ENCODE assay signal across 8 cellular contexts in the genomic region with DNA sequence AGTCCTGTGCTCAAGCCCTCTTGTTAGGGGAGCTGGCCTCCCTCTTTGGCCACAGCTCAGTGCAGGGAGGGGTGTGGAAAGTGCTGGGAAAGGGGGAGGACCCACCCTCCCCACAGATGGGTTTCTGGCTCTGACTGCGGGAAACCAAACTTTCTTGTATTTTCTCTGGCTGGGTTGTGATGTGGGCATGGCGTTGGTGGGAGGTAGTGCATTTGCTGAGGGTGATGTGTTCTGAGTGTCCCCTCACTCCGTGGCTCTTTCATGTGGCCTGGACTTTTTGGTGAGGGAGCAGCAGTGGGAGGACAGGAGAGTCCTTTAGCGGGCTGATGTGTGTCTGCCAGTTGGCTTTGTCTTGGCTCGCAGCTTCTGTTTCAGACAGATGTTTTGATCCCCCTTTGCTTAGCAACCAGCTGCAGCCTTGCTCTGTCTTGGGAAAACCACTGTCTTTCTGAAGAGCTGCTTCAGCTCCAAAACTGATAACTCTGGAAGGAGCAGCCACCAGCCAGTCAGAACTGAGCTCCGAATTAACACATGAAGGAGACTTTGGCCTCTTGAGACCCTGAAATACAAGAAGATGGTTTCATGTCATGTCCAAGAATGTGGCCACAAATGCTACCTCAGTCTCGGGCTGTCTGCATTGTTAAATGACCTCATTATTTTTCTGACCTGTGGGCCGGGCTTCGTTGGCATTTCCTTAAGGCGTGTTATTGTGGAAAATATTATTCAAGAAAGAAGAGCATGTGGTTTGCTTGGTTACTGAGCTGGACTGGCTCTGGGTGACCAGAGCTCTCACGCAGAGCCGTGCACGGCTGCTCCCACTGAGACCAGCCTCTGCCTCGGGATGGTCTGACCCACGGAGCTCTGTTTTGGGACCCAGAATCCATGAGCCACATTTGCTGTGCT. TPM values are rescaled to one million over a fixed set of nuclear protein-coding genes. Genes with fewer than 3 reads are reported as not detected.
DNase-seq lines count a peak whose midpoint lies in the region; ATAC-seq and TF ChIP-seq lines count a peak whose summit lies in the region.

No MANE protein-coding gene starts in this region.

- peak; percentile 30 for TF ChIP-seq POLR2A in transverse colon (IDR thresholded peaks at IDR 0.05)

- H3K4me1 ChIP-seq in BLaER1 (peaks cover 29% of the 10 kb centered on the region), transverse colon (peaks cover 28 to 56% (median 42%) of the 10 kb centered on the region in 4 donors)

- in situ Hi-C loops in transverse colon (cut with MboI; ENCODE audit: low pct_ligation_motif_present in 1 of 4, low pct_unique_long_range_greater_than_20kb in 1 of 4, low sequenced_read_pairs in 3 of 4) = no loop called here

- no peaks in the 10 kb centered on the region for H4K20me1 ChIP-seq in BLaER1

- H3K9me3 Mint-ChIP-seq in dendritic cell treated with granulocyte-macrophage colony-stimulating factor and Interleukin-4, amounts not matched to agents 40 ng/mL and 50 ng/mL, for 4 days = peaks cover 7% of the 10 kb centered on the region

- WGBS in transverse colon (ENCODE audit: low coverage in 1 of 2), 2 donors = 40 to 44% methylated on average over 2 to 15 of the region's 15 CpGs

- no peak for TF ChIP-seq EP300 in transverse colon (IDR thresholded peaks at IDR 0.05; ENCODE audit: low read depth)

- no peak overlapping the region for H3K4me3 ChIP-seq in BLaER1
- H3K4me3 ChIP-seq in transverse colon = no peak overlapping the region

- no peaks in the 10 kb centered on the region for H3K36me3 Mint-ChIP-seq in dendritic cell treated with granulocyte-macrophage colony-stimulating factor and Interleukin-4, amounts not matched to agents 40 ng/mL and 50 ng/mL, for 4 days (ENCODE audit: low read depth)

- intact Hi-C loops in dendritic cell treated with granulocyte-macrophage colony-stimulating factor and Interleukin-4, amounts not matched to agents 40 ng/mL and 50 ng/mL, for 4 days (cut with micrococcal nuclease) = no loop called here
- intact Hi-C loops in transverse colon (cut with DNase I; ENCODE audit: low total_unique reads) = no loop called here

- peak overlapping the region; percentile 88 for H3K27ac Mint-ChIP-seq in dendritic cell treated with granulocyte-macrophage colony-stimulating factor and Interleukin-4, amounts not matched to agents 40 ng/mL and 50 ng/mL, for 4 days

- ATAC-seq in GM18498 (IDR thresholded peaks at IDR 0.05; ENCODE audit: unreplicated experiment) = no peak
- no peak for ATAC-seq in HG02885 (IDR thresholded peaks at IDR 0.05; ENCODE audit: poor library complexity, unreplicated experiment)

- TF ChIP-seq CTCF in transverse colon (IDR thresholded peaks at IDR 0.05) = no peak

- DNase-seq in OCI-M1 (lab: John Stamatoyannopoulos, UW) = peak; percentile 59
- DNase-seq in middle frontal gyrus (ENCODE audit: extremely low spot score, low spot score) = peak; percentile 2
- DNase-seq in transverse colon = peak; percentile 38
- DNase-seq in NCI-H2171 treated with DMSO at 0.1 percent for 48 hours (lab: John Stamatoyannopoulos, UW) = no peak

- H3K27ac ChIP-seq in BLaER1 (no peak overlapping the region), transverse colon (peak overlapping the region; percentile 85 to 88 (median 85))

- no peak overlapping the region for H3K4me3 Mint-ChIP-seq in dendritic cell treated with granulocyte-macrophage colony-stimulating factor and Interleukin-4, amounts not matched to agents 40 ng/mL and 50 ng/mL, for 4 days

- H3K9me3 ChIP-seq in BLaER1 (no peaks in the 10 kb centered on the region), transverse colon (no peaks in the 10 kb centered on the region)

- peaks cover 78% of the 10 kb centered on the region for H3K4me1 Mint-ChIP-seq in dendritic cell treated with granulocyte-macrophage colony-stimulating factor and Interleukin-4, amounts not matched to agents 40 ng/mL and 50 ng/mL, for 4 days (ENCODE audit: low read depth)

- H3K27me3 ChIP-seq in BLaER1 (no peaks in the 10 kb centered on the region), transverse colon (no peaks in the 10 kb centered on the region)

- H3K4me2 ChIP-seq in BLaER1 = peak overlapping the region; percentile 59

- H3K36me3 ChIP-seq in BLaER1 (0 out of 2 replicates have a peak, but pooled peaks cover 4% of the 10 kb centered on the region), transverse colon (no peaks in the 10 kb centered on the region)

- H3K9ac ChIP-seq in BLaER1 = no peak overlapping the region

- H3K27me3 Mint-ChIP-seq in dendritic cell treated with granulocyte-macrophage colony-stimulating factor and Interleukin-4, amounts not matched to agents 40 ng/mL and 50 ng/mL, for 4 days = peaks cover 5% of the 10 kb centered on the region

RNA-seq across cellular contexts. Expression of gene SYNJ2, which starts 21.5 kb away (rescaled TPM):
- 10 to 100 TPM; 27.8 to 42.6 (median 31.8) TPM for total RNA-seq in transverse colon
